ENCODE assay signal across 8 cellular contexts in the genomic region with DNA sequence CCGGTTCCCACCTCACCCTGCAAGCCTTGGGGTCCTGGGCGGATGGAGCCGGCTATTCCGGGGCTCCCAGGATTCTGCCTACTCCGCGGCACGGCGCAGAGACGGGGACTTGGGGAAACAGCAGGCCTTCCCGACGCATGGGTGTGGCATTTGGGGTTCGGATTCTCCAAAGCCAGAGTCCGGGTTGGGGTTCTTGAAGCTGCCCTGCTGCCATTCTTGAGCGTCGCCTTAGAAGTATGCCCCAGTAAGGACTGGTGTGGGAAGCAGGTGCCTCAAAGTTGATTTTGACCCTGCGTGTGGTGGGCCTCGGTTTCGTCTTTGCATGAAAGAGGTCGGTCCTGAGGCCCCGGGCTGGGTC. TPM values are rescaled to one million over a fixed set of nuclear protein-coding genes. Genes with fewer than 3 reads are reported as not detected.
DNase-seq lines count a peak whose midpoint lies in the region; ATAC-seq, FAIRE-seq and TF ChIP-seq lines count a peak whose summit lies in the region.

No MANE protein-coding gene starts in this region.

- H3K4me1 ChIP-seq in kidney (ENCODE audit: control insufficient read depth in 1 of 2, insufficient read depth in 1 of 2, low read depth in 1 of 2, low read length in 2 of 2) (peaks cover 20 to 32% of the 10 kb centered on the region in 2 donors), testis (peaks cover 31% of the 10 kb centered on the region)

- peak overlapping the region; percentile 94 for H3K27ac Mint-ChIP-seq in activated naive CD8-positive, alpha-beta T cell treated with anti-CD3 and anti-CD28 coated beads, Interleukin-2, amount 50 U/mL, for 24 hours

- peaks cover 36% of the 10 kb centered on the region for H3K4me1 Mint-ChIP-seq in activated naive CD8-positive, alpha-beta T cell treated with anti-CD3 and anti-CD28 coated beads, Interleukin-2, amount 50 U/mL, for 24 hours

- H3K4me3 ChIP-seq in kidney (ENCODE audit: low read length in 2 of 2), result peak overlapping the region; percentile 68 to 86
- H3K4me3 ChIP-seq in testis, result peak overlapping the region; percentile 94 to 99

- H3K36me3 ChIP-seq in kidney (ENCODE audit: control insufficient read depth in 1 of 2, insufficient read depth in 2 of 2, low read length in 2 of 2) (peaks cover 0 to 3% of the 10 kb centered on the region in 2 donors), testis (ENCODE audit: low read depth, missing control alignments) (no peaks in the 10 kb centered on the region)

- 0% methylated on average over 12 to 20 of the region's 20 CpGs for WGBS in testis, 2 donors

- ATAC-seq in activated naive CD8-positive, alpha-beta T cell treated with anti-CD3 and anti-CD28 coated beads, Interleukin-2, amount 50 U/mL, for 24 hours, result no peak

- H3K27me3 Mint-ChIP-seq in activated naive CD8-positive, alpha-beta T cell treated with anti-CD3 and anti-CD28 coated beads, Interleukin-2, amount 50 U/mL, for 24 hours, result no peaks in the 10 kb centered on the region

- H3K27me3 ChIP-seq in testis, result no peaks in the 10 kb centered on the region

- peak; percentile 20 for DNase-seq in activated CD8-positive, alpha-beta memory T cell treated with anti-CD3 and anti-CD28 coated beads, Interleukin-2, amount 50 U/mL, for 4 hours
- DNase-seq in activated CD8-positive, alpha-beta memory T cell treated with anti-CD3 and anti-CD28 coated beads, Interleukin-2, amount 50 U/mL, for 48 hours, result no peak
- no peak for DNase-seq in activated naive CD8-positive, alpha-beta T cell treated with anti-CD3 and anti-CD28 coated beads, Interleukin-2, amount 50 U/mL, for 24 hours
- no peak for DNase-seq in kidney
- no peak for DNase-seq in testis
- no peak for DNase-seq in NCI-H2107 (lab: John Stamatoyannopoulos, UW)
- no peak for DNase-seq in nucleus accumbens (lab: John Stamatoyannopoulos, UW)
- no peak for DNase-seq in stimulated activated CD4-positive, alpha-beta T cell treated with anti-CD3 and anti-CD28 coated beads, Interleukin-2, amount 100 ng/mL, for 24 hours

- TF ChIP-seq POLR2A in testis (IDR thresholded peaks at IDR 0.05), result no peak

- no peaks in the 10 kb centered on the region for H3K9me3 ChIP-seq in kidney (ENCODE audit: control insufficient read depth in 1 of 2, low read length in 2 of 2)
- H3K9me3 ChIP-seq in testis, result no peaks in the 10 kb centered on the region

- FAIRE-seq in kidney (lab: Jason Lieb, UNC), result no peak

- H3K4me3 Mint-ChIP-seq in activated naive CD8-positive, alpha-beta T cell treated with anti-CD3 and anti-CD28 coated beads, Interleukin-2, amount 50 U/mL, for 24 hours, result peak overlapping the region; percentile 95

- intact Hi-C loops in kidney (cut with DNase I) (no loop called here), testis (cut with DNase I; ENCODE audit: low total_unique reads) (no loop called here)

- H3K27ac ChIP-seq in kidney (ENCODE audit: low read depth in 2 of 2, low read length in 2 of 2) (peak overlapping the region; percentile 94 to 97), testis (peak overlapping the region; percentile 97 to 99)

- peak overlapping the region; percentile 38 to 83 for H3K9ac ChIP-seq in kidney (ENCODE audit: low read length in 2 of 2)

- H3K36me3 Mint-ChIP-seq in activated naive CD8-positive, alpha-beta T cell treated with anti-CD3 and anti-CD28 coated beads, Interleukin-2, amount 50 U/mL, for 24 hours (ENCODE audit: low read depth), result peaks cover 24% of the 10 kb centered on the region

- no peaks in the 10 kb centered on the region for H3K9me3 Mint-ChIP-seq in activated naive CD8-positive, alpha-beta T cell treated with anti-CD3 and anti-CD28 coated beads, Interleukin-2, amount 50 U/mL, for 24 hours

- TF ChIP-seq CTCF in kidney (IDR thresholded peaks at IDR 0.05; ENCODE audit: borderline replicate concordance, extremely low read depth, insufficient read depth) (no peak), testis (IDR thresholded peaks at IDR 0.05) (no peak)

RNA-seq across cellular contexts. Expression of a gene that starts 0.6 kb away (rescaled TPM):
- 221 TPM for total RNA-seq in kidney
- 410 TPM for polyA plus RNA-seq in kidney (ENCODE audit: insufficient read depth, low read depth, low replicate concordance)
- 100 to 1,000 TPM; 298 to 343 TPM for total RNA-seq in testis
- 236 TPM for polyA plus RNA-seq in testis (ENCODE audit: insufficient read depth, low read depth, low replicate concordance)

RNA-seq across cellular contexts. Expression of a gene that starts 9.0 kb away (rescaled TPM):
- total RNA-seq in kidney (6.0 TPM), testis (1 to 10 TPM; 2.0 to 4.2 TPM)
- polyA plus RNA-seq in kidney (ENCODE audit: insufficient read depth, low read depth, low replicate concordance) (0.73 TPM), testis (ENCODE audit: insufficient read depth, low read depth, low replicate concordance) (2.6 TPM)

RNA-seq across cellular contexts. Expression of a gene that starts 24.9 kb away (rescaled TPM):
- 13.0 TPM for total RNA-seq in kidney
- polyA plus RNA-seq in kidney (ENCODE audit: insufficient read depth, low read depth, low replicate concordance), result 4.7 TPM
- 10 to 100 TPM; 16.0 to 23.2 TPM for total RNA-seq in testis
- 21.0 TPM for polyA plus RNA-seq in testis (ENCODE audit: insufficient read depth, low read depth, low replicate concordance)

RNA-seq across cellular contexts. Expression of a gene that starts 31.6 kb away (rescaled TPM):
- total RNA-seq in kidney (37.8 TPM), testis (100 to 1,000 TPM; 102 to 121 TPM)
- polyA plus RNA-seq in kidney (ENCODE audit: insufficient read depth, low read depth, low replicate concordance) (141 TPM), testis (ENCODE audit: insufficient read depth, low read depth, low replicate concordance) (63.1 TPM)

RNA-seq across cellular contexts. Expression of a gene that starts 37.6 kb away (rescaled TPM):
- total RNA-seq in kidney, result 17.4 TPM
- 17.6 TPM for polyA plus RNA-seq in kidney (ENCODE audit: insufficient read depth, low read depth, low replicate concordance)
- total RNA-seq in testis, result 10 to 100 TPM; 19.4 to 25.0 TPM
- polyA plus RNA-seq in testis (ENCODE audit: insufficient read depth, low read depth, low replicate concordance), result 11.3 TPM
